In the genomic region with DNA sequence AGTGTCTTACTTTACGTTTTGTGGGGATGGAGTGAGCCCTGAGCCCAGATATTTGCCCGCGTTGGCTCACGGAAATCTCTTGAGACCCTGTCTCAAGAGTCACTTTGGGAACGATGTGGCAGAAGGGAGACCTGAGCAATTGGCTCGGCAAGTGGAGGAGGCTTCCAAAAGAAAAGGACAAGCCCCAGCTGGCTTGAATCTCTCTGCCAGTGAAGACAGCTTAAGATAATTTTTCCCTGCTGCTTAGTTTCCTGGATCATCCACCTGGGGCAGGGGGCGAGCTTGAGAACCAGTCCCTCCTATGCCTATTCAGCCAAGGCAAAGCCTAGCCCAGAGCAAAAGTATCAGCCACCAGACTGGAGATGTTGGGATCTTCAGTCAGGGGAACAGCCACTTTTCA, we compare ENCODE assay signal across 2 cellular contexts.
TF ChIP-seq lines count a peak whose summit lies in the region.

No MANE protein-coding gene starts in this region.

TF ChIP-seq in GM12878, 131 proteins besides CTCF, POLR2A, EP300 and RAD21 (continued from another document):
- TF ChIP-seq, protein P1, sequence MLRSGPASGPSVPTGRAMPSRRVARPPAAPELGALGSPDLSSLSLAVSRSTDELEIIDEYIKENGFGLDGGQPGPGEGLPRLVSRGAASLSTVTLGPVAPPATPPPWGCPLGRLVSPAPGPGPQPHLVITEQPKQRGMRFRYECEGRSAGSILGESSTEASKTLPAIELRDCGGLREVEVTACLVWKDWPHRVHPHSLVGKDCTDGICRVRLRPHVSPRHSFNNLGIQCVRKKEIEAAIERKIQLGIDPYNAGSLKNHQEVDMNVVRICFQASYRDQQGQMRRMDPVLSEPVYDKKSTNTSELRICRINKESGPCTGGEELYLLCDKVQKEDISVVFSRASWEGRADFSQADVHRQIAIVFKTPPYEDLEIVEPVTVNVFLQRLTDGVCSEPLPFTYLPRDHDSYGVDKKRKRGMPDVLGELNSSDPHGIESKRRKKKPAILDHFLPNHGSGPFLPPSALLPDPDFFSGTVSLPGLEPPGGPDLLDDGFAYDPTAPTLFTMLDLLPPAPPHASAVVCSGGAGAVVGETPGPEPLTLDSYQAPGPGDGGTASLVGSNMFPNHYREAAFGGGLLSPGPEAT (IDR thresholded peaks at IDR 0.05; ENCODE audit: low read depth), result no peak
- no peak for TF ChIP-seq TCF7 (IDR thresholded peaks at IDR 0.05; ENCODE audit: borderline replicate concordance)

TF ChIP-seq in liver, 16 proteins besides CTCF, POLR2A, EP300 and RAD21 (continued from another document):
- TF ChIP-seq, protein P2, sequence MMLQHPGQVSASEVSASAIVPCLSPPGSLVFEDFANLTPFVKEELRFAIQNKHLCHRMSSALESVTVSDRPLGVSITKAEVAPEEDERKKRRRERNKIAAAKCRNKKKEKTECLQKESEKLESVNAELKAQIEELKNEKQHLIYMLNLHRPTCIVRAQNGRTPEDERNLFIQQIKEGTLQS (IDR thresholded peaks at IDR 0.05), result no peak
- no peak for TF ChIP-seq FOXA2 (IDR thresholded peaks at IDR 0.05)
- TF ChIP-seq YY1 (IDR thresholded peaks at IDR 0.05), result no peak
- TF ChIP-seq EGR1 (IDR thresholded peaks at IDR 0.05; ENCODE audit: low read depth in 2 of 2), result no peak
- no peak for TF ChIP-seq SP1 (IDR thresholded peaks at IDR 0.05)
- TF ChIP-seq GABPA (IDR thresholded peaks at IDR 0.05 in 1 of 2, conservative IDR thresholded peaks at IDR 0.05 in 1 of 2), result no peak
- TF ChIP-seq FOXA1 (IDR thresholded peaks at IDR 0.05), result no peak
- no peak for TF ChIP-seq HNF4G (IDR thresholded peaks at IDR 0.05)
- TF ChIP-seq, protein P3, sequence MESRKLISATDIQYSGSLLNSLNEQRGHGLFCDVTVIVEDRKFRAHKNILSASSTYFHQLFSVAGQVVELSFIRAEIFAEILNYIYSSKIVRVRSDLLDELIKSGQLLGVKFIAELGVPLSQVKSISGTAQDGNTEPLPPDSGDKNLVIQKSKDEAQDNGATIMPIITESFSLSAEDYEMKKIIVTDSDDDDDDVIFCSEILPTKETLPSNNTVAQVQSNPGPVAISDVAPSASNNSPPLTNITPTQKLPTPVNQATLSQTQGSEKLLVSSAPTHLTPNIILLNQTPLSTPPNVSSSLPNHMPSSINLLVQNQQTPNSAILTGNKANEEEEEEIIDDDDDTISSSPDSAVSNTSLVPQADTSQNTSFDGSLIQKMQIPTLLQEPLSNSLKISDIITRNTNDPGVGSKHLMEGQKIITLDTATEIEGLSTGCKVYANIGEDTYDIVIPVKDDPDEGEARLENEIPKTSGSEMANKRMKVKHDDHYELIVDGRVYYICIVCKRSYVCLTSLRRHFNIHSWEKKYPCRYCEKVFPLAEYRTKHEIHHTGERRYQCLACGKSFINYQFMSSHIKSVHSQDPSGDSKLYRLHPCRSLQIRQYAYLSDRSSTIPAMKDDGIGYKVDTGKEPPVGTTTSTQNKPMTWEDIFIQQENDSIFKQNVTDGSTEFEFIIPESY (IDR thresholded peaks at IDR 0.05), result no peak
- TF ChIP-seq JUND (IDR thresholded peaks at IDR 0.05), result no peak
- TF ChIP-seq, protein P4, sequence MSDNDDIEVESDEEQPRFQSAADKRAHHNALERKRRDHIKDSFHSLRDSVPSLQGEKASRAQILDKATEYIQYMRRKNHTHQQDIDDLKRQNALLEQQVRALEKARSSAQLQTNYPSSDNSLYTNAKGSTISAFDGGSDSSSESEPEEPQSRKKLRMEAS (IDR thresholded peaks at IDR 0.05), result no peak
- TF ChIP-seq, protein P5, sequence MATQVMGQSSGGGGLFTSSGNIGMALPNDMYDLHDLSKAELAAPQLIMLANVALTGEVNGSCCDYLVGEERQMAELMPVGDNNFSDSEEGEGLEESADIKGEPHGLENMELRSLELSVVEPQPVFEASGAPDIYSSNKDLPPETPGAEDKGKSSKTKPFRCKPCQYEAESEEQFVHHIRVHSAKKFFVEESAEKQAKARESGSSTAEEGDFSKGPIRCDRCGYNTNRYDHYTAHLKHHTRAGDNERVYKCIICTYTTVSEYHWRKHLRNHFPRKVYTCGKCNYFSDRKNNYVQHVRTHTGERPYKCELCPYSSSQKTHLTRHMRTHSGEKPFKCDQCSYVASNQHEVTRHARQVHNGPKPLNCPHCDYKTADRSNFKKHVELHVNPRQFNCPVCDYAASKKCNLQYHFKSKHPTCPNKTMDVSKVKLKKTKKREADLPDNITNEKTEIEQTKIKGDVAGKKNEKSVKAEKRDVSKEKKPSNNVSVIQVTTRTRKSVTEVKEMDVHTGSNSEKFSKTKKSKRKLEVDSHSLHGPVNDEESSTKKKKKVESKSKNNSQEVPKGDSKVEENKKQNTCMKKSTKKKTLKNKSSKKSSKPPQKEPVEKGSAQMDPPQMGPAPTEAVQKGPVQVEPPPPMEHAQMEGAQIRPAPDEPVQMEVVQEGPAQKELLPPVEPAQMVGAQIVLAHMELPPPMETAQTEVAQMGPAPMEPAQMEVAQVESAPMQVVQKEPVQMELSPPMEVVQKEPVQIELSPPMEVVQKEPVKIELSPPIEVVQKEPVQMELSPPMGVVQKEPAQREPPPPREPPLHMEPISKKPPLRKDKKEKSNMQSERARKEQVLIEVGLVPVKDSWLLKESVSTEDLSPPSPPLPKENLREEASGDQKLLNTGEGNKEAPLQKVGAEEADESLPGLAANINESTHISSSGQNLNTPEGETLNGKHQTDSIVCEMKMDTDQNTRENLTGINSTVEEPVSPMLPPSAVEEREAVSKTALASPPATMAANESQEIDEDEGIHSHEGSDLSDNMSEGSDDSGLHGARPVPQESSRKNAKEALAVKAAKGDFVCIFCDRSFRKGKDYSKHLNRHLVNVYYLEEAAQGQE (IDR thresholded peaks at IDR 0.05), result no peak
